ENCODE assay signal across 12 cellular contexts in the genomic region with DNA sequence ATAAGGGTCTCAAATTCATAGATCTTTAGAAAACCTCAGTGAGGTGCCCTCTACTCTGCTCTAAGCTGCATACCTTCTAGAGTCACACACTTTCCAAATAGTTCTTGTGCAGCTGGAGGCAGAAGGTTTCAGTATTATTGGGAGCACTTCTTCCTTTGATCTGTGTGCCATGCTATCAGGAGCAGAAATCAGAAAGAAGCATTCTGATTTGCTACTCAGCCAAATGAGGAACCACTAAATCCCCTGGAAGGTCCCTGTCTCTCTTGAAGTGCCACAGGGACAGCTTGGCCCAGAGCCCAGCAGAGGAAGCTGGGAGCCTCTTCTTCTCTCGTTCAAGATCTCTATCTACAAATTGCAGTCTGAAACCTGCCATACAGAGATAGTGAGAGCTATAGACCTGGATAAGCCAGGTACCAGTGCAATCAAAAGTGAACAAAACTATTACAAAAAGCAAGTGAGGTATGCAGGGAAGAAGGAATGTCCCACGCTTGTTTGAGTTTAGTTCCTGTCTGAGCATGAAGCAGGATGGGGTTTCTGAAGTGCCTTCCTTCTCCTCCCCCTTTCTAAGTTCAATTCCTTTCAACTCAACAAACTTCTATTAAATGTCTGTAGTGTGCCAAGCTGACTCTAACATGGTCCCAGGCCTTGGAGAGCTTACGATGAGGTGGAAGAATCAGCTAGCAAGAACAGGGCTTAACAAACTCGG.
DNase-seq lines count a peak whose midpoint lies in the region; ATAC-seq, FAIRE-seq and TF ChIP-seq lines count a peak whose summit lies in the region.
"Had no signal": no experiment of that assay in that cellular context is flagged by ENCODE, and none has a peak within 500 bp of the region (broad histone marks: within the 10 kb centered on the region; RNA-seq: fewer than 3 reads in every experiment).

No MANE protein-coding gene starts in this region.

- in situ Hi-C loops in GM12878 (cut with MboI), result no loop called here

- H3K4me1 ChIP-seq in GM12878 (ENCODE audit: control insufficient read depth, insufficient read depth, low read length), result peaks cover 4% of the 10 kb centered on the region
- H3K4me1 ChIP-seq: upper lobe of right lung had no signal

- H3K79me2 ChIP-seq in GM12878 (ENCODE audit: control insufficient read depth, insufficient read depth, low read length), result no peaks in the 10 kb centered on the region

- H3K27ac Mint-ChIP-seq in activated naive CD4-positive, alpha-beta T cell treated with anti-CD3 and anti-CD28 coated beads, Interleukin-2, amount 10 ng/mL, durations not matched to agents 7 days and 5 days, result peak overlapping the region; percentile 62
- H3K27ac Mint-ChIP-seq in stimulated activated naive CD8-positive, alpha-beta T cell treated with anti-CD3 and anti-CD28 coated beads, Interleukin-15, Interleukin-2, amounts not matched to agents 100 ng/mL and 50 ng/mL, for 24 hours, result peak overlapping the region; percentile 86

- peaks cover 7% of the 10 kb centered on the region for H3K27me3 Mint-ChIP-seq in activated naive CD4-positive, alpha-beta T cell treated with anti-CD3 and anti-CD28 coated beads, Interleukin-2, amount 10 ng/mL, durations not matched to agents 7 days and 5 days
- H3K27me3 Mint-ChIP-seq in stimulated activated naive CD8-positive, alpha-beta T cell treated with anti-CD3 and anti-CD28 coated beads, Interleukin-15, Interleukin-2, amounts not matched to agents 100 ng/mL and 50 ng/mL, for 24 hours, result no peaks in the 10 kb centered on the region

- no peak overlapping the region for H3K9ac ChIP-seq in GM12878 (ENCODE audit: control insufficient read depth, insufficient read depth, low read length)

- intact Hi-C loops in GM12878 (cut with micrococcal nuclease; ENCODE audit: unreplicated experiment), result no loop called here

- H2AFZ ChIP-seq in GM12878 (ENCODE audit: control insufficient read depth, low read depth, low read length), result no peak overlapping the region

- TF ChIP-seq EP300 in GM12878 (IDR thresholded peaks at IDR 0.05; ENCODE audit: borderline replicate concordance in 1 of 2, control insufficient read depth in 1 of 2, low read depth in 2 of 2, low read length in 2 of 2), result no peak

- H3K4me1 Mint-ChIP-seq in activated naive CD4-positive, alpha-beta T cell treated with anti-CD3 and anti-CD28 coated beads, Interleukin-2, amount 10 ng/mL, durations not matched to agents 7 days and 5 days, result peaks cover 52% of the 10 kb centered on the region
- H3K4me1 Mint-ChIP-seq in stimulated activated naive CD8-positive, alpha-beta T cell treated with anti-CD3 and anti-CD28 coated beads, Interleukin-15, Interleukin-2, amounts not matched to agents 100 ng/mL and 50 ng/mL, for 24 hours (ENCODE audit: low read depth), result peaks cover 79% of the 10 kb centered on the region

- CTCF ChIA-PET in activated naive CD4-positive, alpha-beta T cell treated with anti-CD3 and anti-CD28 coated beads, Interleukin-2, amount 10 ng/mL, durations not matched to agents 7 days and 5 days (lab: Charles Lee), result interaction anchor here (0.8 to 2.6 kb wide), 5 partner anchors 9 to 303 kb away, joined by 3 to 10 read pairs (median 4); no protein-coding TSS in a partner anchor
- CTCF ChIA-PET in GM12878 (lab: Yijun Ruan, JAX), result interaction anchor here (0.8 to 1.5 kb wide), 2 partner anchors 11 to 20 kb away, joined by 3 to 7 read pairs; no protein-coding TSS in a partner anchor

- SMC1A ChIA-PET in GM12878 (lab: Charles Lee; ENCODE audit: uncharacterized antibody, unreplicated experiment), result interaction anchor here (0.8 to 0.9 kb wide), 2 partner anchors 12 to 14 kb away, joined by 3 read pairs; no protein-coding TSS in a partner anchor

- FAIRE-seq in GM12878 (lab: Jason Lieb, UNC), result peak; percentile 13
- FAIRE-seq: colon had no signal

- no peak overlapping the region for H3K27ac ChIP-seq in GM12878 (ENCODE audit: control insufficient read depth, insufficient read depth)
- H3K27ac ChIP-seq: upper lobe of right lung had no signal

- H3K4me2 ChIP-seq in GM12878 (ENCODE audit: control insufficient read depth, insufficient read depth), result peak overlapping the region; percentile 34

- WGBS in GM12878 (ENCODE audit: insufficient coverage, insufficient replicate concordance, low lambda C conversion rate, missing lambda C conversion rate), result 17% methylated on average over 4 of the region's 4 CpGs

- H3K4me3 ChIP-seq in GM12878, result no peak overlapping the region
- H3K4me3 ChIP-seq: upper lobe of right lung had no signal

- TF ChIP-seq CTCF in GM12878 (IDR thresholded peaks at IDR 0.05 in 2 of 3, conservative IDR thresholded peaks at IDR 0.05 in 1 of 3; ENCODE audit: control insufficient read depth in 2 of 3, extremely low read depth in 1 of 3, insufficient read depth in 1 of 3, low read depth in 3 of 3, low read length in 3 of 3), result no peak

- H3K27me3 ChIP-seq in GM12878 (replicated peaks in 1 of 2; ENCODE audit: control insufficient read depth in 2 of 2, insufficient read depth in 2 of 2, low read length in 1 of 2), result no peaks in the 10 kb centered on the region
- H3K27me3 ChIP-seq: upper lobe of right lung had no signal

- POLR2A ChIA-PET in GM12878 (lab: Charles Lee), result no interaction called here

- H3K9me3 Mint-ChIP-seq in activated naive CD4-positive, alpha-beta T cell treated with anti-CD3 and anti-CD28 coated beads, Interleukin-2, amount 10 ng/mL, durations not matched to agents 7 days and 5 days, result peaks cover 3% of the 10 kb centered on the region
- no peaks in the 10 kb centered on the region for H3K9me3 Mint-ChIP-seq in stimulated activated naive CD8-positive, alpha-beta T cell treated with anti-CD3 and anti-CD28 coated beads, Interleukin-15, Interleukin-2, amounts not matched to agents 100 ng/mL and 50 ng/mL, for 24 hours

- H3K9me3 ChIP-seq in GM12878 (replicated peaks; ENCODE audit: control insufficient read depth, insufficient read depth, low read length), result no peaks in the 10 kb centered on the region; the same call in 2 of the 3 replicates
- H3K9me3 ChIP-seq: upper lobe of right lung had no signal

- H3K36me3 Mint-ChIP-seq in activated naive CD4-positive, alpha-beta T cell treated with anti-CD3 and anti-CD28 coated beads, Interleukin-2, amount 10 ng/mL, durations not matched to agents 7 days and 5 days, result no peaks in the 10 kb centered on the region
- H3K36me3 Mint-ChIP-seq in stimulated activated naive CD8-positive, alpha-beta T cell treated with anti-CD3 and anti-CD28 coated beads, Interleukin-15, Interleukin-2, amounts not matched to agents 100 ng/mL and 50 ng/mL, for 24 hours (ENCODE audit: low read depth), result no peaks in the 10 kb centered on the region

- no peak for TF ChIP-seq RAD21 in GM12878 (IDR thresholded peaks at IDR 0.05; ENCODE audit: insufficient read depth, low read depth, low read length)

- RAD21 ChIA-PET in GM12878 (lab: Charles Lee; ENCODE audit: unreplicated experiment), result interaction anchor here (0.6 to 1.7 kb wide), 4 partner anchors 11 to 304 kb away, joined by 3 to 5 read pairs (median 3); no protein-coding TSS in a partner anchor

- BruUV-seq in GM12878 (replicated peaks; lab: Mats Ljungman, UMichigan), result no TSS peak

- no peaks in the 10 kb centered on the region for H4K20me1 ChIP-seq in GM12878 (ENCODE audit: control insufficient read depth, insufficient read depth)

- no peaks in the 10 kb centered on the region for H3K36me3 ChIP-seq in GM12878 (ENCODE audit: control insufficient read depth in 2 of 2, insufficient read depth in 2 of 2, low read length in 1 of 2)
- H3K36me3 ChIP-seq: upper lobe of right lung had no signal

- ATAC-seq in GM12878, result peak; percentile 49
- no peak for ATAC-seq in GM19324 (IDR thresholded peaks at IDR 0.05; ENCODE audit: low FRiP score, unreplicated experiment)
- no peak for ATAC-seq in GM18505 (IDR thresholded peaks at IDR 0.05; ENCODE audit: unreplicated experiment)
- ATAC-seq: upper lobe of right lung had no signal

- TF ChIP-seq POLR2A in GM12878 (IDR thresholded peaks at IDR 0.05; ENCODE audit: low read depth, low read length), result no peak
- no peak for TF ChIP-seq POLR2A in GM18505 (IDR thresholded peaks at IDR 0.05; ENCODE audit: borderline replicate concordance, extremely low read depth, insufficient read depth, insufficient read length)

- no peak overlapping the region for H3K4me3 Mint-ChIP-seq in activated naive CD4-positive, alpha-beta T cell treated with anti-CD3 and anti-CD28 coated beads, Interleukin-2, amount 10 ng/mL, durations not matched to agents 7 days and 5 days
- peak overlapping the region; percentile 38 for H3K4me3 Mint-ChIP-seq in stimulated activated naive CD8-positive, alpha-beta T cell treated with anti-CD3 and anti-CD28 coated beads, Interleukin-15, Interleukin-2, amounts not matched to agents 100 ng/mL and 50 ng/mL, for 24 hours

- no peak for DNase-seq in activated naive CD4-positive, alpha-beta T cell treated with anti-CD3 and anti-CD28 coated beads, Interleukin-2, amount 10 ng/mL, durations not matched to agents 7 days and 5 days
- no peak for DNase-seq in activated naive CD4-positive, alpha-beta T cell treated with anti-CD3 and anti-CD28 coated beads, Interleukin-2, amount 50 U/mL, for 16 hours
- DNase-seq in MV-4-11 (lab: John Stamatoyannopoulos, UW), result peak; percentile 80
- DNase-seq in GM12878 (ENCODE audit: low read depth, low spot score), result no peak
- no peak for DNase-seq in NOMO-1 (lab: John Stamatoyannopoulos, UW; ENCODE audit: unreplicated experiment in 2 of 2)
- DNase-seq: activated gamma-delta T cell, NCI-H1694 treated with DMSO at 0.1 percent for 48 hours, upper lobe of right lung had no signal

TF ChIP-seq in GM12878, 131 proteins besides CTCF, POLR2A, EP300 and RAD21:
- TF ChIP-seq SP1 (IDR thresholded peaks at IDR 0.05; ENCODE audit: low read depth, low read length) (no peak), IKZF1 (conservative IDR thresholded peaks at IDR 0.05) (peak; percentile 39), IKZF2 (IDR thresholded peaks at IDR 0.05) (peak; percentile 25 to 28; a peak in 1 of 4 replicates)
